In genomic region chr12:46661161-46661845, GRCh38 we compare ENCODE assay signal across 8 cellular contexts.
DNase-seq lines count a peak whose midpoint lies in the region; ATAC-seq and TF ChIP-seq lines count a peak whose summit lies in the region.

No MANE protein-coding gene starts in this region.

- TF ChIP-seq POLR2A in tibial nerve (IDR thresholded peaks at IDR 0.05) = no peak

- no peaks in the 10 kb centered on the region for H3K36me3 ChIP-seq in H7 (replicated peaks; ENCODE audit: control insufficient read depth, insufficient read depth, low read length)
- no peaks in the 10 kb centered on the region for H3K36me3 ChIP-seq in Karpas-422 (ENCODE audit: insufficient read depth, low read length)
- no peaks in the 10 kb centered on the region for H3K36me3 ChIP-seq in lower lobe of right lung
- no peaks in the 10 kb centered on the region for H3K36me3 ChIP-seq in tibial nerve

- H3K4me3 ChIP-seq in H7 (ENCODE audit: insufficient read depth, low read depth, low read length) = no peak overlapping the region
- H3K4me3 ChIP-seq in Karpas-422 (ENCODE audit: low read length) = no peak overlapping the region
- H3K4me3 ChIP-seq in lower lobe of right lung = no peak overlapping the region
- no peak overlapping the region for H3K4me3 ChIP-seq in tibial nerve

- TF ChIP-seq CTCF in lower lobe of right lung (IDR thresholded peaks at IDR 0.05) (peak; percentile 76), tibial nerve (IDR thresholded peaks at IDR 0.05) (peak; percentile 65 to 85 (median 83))

- no peaks in the 10 kb centered on the region for H3K9me2 ChIP-seq in Karpas-422 (replicated peaks; ENCODE audit: insufficient read depth, low read length)

- peak overlapping the region; percentile 3 to 56 for H3K4me3 Mint-ChIP-seq in activated T-cell treated with anti-CD3 and anti-CD28 coated beads, Interleukin-2, amount 50 U/mL, for 72 hours

- TF ChIP-seq EP300 in tibial nerve (IDR thresholded peaks at IDR 0.05) = peak in 1 of 2 donors; percentile 57

- no peak overlapping the region for H3K4me2 ChIP-seq in Karpas-422 (ENCODE audit: low read depth, low read length, poor library complexity, severe bottlenecking)

- H3K27me3 ChIP-seq in H7 (ENCODE audit: control insufficient read depth, insufficient read depth, low read length) (no peaks in the 10 kb centered on the region), Karpas-422 (ENCODE audit: low read length) (no peaks in the 10 kb centered on the region), lower lobe of right lung (ENCODE audit: low read depth) (no peaks in the 10 kb centered on the region), tibial nerve (no peaks in the 10 kb centered on the region)

- peak overlapping the region; percentile 76 for H3K27ac Mint-ChIP-seq in activated T-cell treated with anti-CD3 and anti-CD28 coated beads, Interleukin-2, amount 50 U/mL, for 72 hours

- H3K27me3 Mint-ChIP-seq in activated T-cell treated with anti-CD3 and anti-CD28 coated beads, Interleukin-2, amount 50 U/mL, for 72 hours (ENCODE audit: low read depth) = no peaks in the 10 kb centered on the region

- peaks cover 49% of the 10 kb centered on the region for H3K4me1 Mint-ChIP-seq in activated T-cell treated with anti-CD3 and anti-CD28 coated beads, Interleukin-2, amount 50 U/mL, for 72 hours (ENCODE audit: low read depth)

- no peak overlapping the region for H3K27ac ChIP-seq in Karpas-422 (ENCODE audit: low read length)
- peak overlapping the region; percentile 50 for H3K27ac ChIP-seq in lower lobe of right lung
- H3K27ac ChIP-seq in tibial nerve = peak overlapping the region in 2 of 4 donors; percentile 61 to 65

- H3K4me1 ChIP-seq in Karpas-422 (ENCODE audit: low read length) (no peaks in the 10 kb centered on the region), lower lobe of right lung (peaks cover 33% of the 10 kb centered on the region), tibial nerve (peaks cover 0 to 49% (median 15%) of the 10 kb centered on the region in 4 donors)

- H3K9ac ChIP-seq in Karpas-422 (ENCODE audit: low read length) = no peak overlapping the region

- 57 to 64% methylated on average over 2 of the region's 2 CpGs for WGBS in tibial nerve, 2 donors

- no peaks in the 10 kb centered on the region for H3K9me3 Mint-ChIP-seq in activated T-cell treated with anti-CD3 and anti-CD28 coated beads, Interleukin-2, amount 50 U/mL, for 72 hours

- H3K9me3 ChIP-seq in Karpas-422 (ENCODE audit: low read length) = no peaks in the 10 kb centered on the region
- no peaks in the 10 kb centered on the region for H3K9me3 ChIP-seq in lower lobe of right lung
- no peaks in the 10 kb centered on the region for H3K9me3 ChIP-seq in tibial nerve

- no peaks in the 10 kb centered on the region for H3K36me3 Mint-ChIP-seq in activated T-cell treated with anti-CD3 and anti-CD28 coated beads, Interleukin-2, amount 50 U/mL, for 72 hours (ENCODE audit: insufficient read depth in 2 of 2)

- no peaks in the 10 kb centered on the region for H3K79me2 ChIP-seq in Karpas-422 (ENCODE audit: low read length)

- intact Hi-C loops in lower lobe of right lung (cut with DNase I) = no loop called here

- H4K20me1 ChIP-seq in Karpas-422 (ENCODE audit: insufficient read depth, low read depth, low read length) = no peaks in the 10 kb centered on the region

- no peak overlapping the region for H2AFZ ChIP-seq in Karpas-422 (ENCODE audit: low read length)

- peak; percentile 74 to 75 for ATAC-seq in activated T-cell treated with anti-CD3 and anti-CD28 coated beads, Interleukin-2, amount 50 U/mL, for 72 hours (replicated peaks in 1 of 2)
- ATAC-seq in lower lobe of right lung = peak; percentile 89 to 94

- DNase-seq in activated T-cell treated with anti-CD3 and anti-CD28 coated beads, Interleukin-2, amount 50 U/mL, for 72 hours = peak; percentile 8 to 9
- no peak for DNase-seq in activated T-cell treated with anti-CD3 and anti-CD28 coated beads, Interleukin-2, amount 50 U/mL, for 48 hours
- DNase-seq in H7 (peak; percentile 33), Karpas-422 (peak; percentile 71), RPMI7951 (ENCODE audit: low read depth) (peak; percentile 81), dermis blood vessel endothelial cell (peak; percentile 95), lower lobe of right lung (no peak), tibial nerve (ENCODE audit: low spot score in 2 of 2) (peak in 1 of 2 donors; percentile 73)

Comparison
In these comparisons a context has a peak if more than half of its experiments do, and no peak if none do; other contexts are left out.
1. DNase-seq: peak in activated T-cell treated with anti-CD3 and anti-CD28 coated beads, Interleukin-2, amount 50 U/mL, for 72 hours (2 of 2), H7 (single experiment), Karpas-422 (single experiment), RPMI7951 (single experiment) and dermis blood vessel endothelial cell (single experiment); none in activated T-cell treated with anti-CD3 and anti-CD28 coated beads, Interleukin-2, amount 50 U/mL, for 48 hours (0 of 2) and lower lobe of right lung (single experiment).